Comparison of ENCODE assay signal across 7 cellular contexts in genomic region chr17:56935461-56935860, GRCh38.
"Had no signal": no experiment of that assay in that cellular context is flagged by ENCODE, and none has a peak within 500 bp of the region (broad histone marks: within the 10 kb centered on the region; RNA-seq: fewer than 3 reads in every experiment).

No MANE protein-coding gene starts in this region.

- DNase-seq: IMR-90, KBM-7, KG1 had no signal

- H3K9ac ChIP-seq: KMS-11 had no signal

- H3K27ac ChIP-seq: HL-60, KMS-11 had no signal

- H3K4me3 Mint-ChIP-seq: IgD-negative memory B cell had no signal

- FAIRE-seq: K562 had no signal

- H3K4me3 ChIP-seq: K562 had no signal

- H3K27me3 Mint-ChIP-seq: IgD-negative memory B cell had no signal

- H3K4me2 ChIP-seq: KMS-11 had no signal

- ATAC-seq: K562 had no signal

- H3K27ac Mint-ChIP-seq: IgD-negative memory B cell had no signal
